ENCODE assay signal across 3 cellular contexts in genomic region chr16:54856871-54857270, GRCh38.
A peak's percentile ranks its signal among the peaks of the same experiment; 100 is the strongest.
TF ChIP-seq lines count a peak whose summit lies in the region.

No MANE protein-coding gene starts in this region.

TF ChIP-seq in HEK293, 187 proteins besides CTCF, POLR2A, EP300 and RAD21:
- TF ChIP-seq ZBTB44 (tag by site-specific recombination; IDR thresholded peaks at IDR 0.05) (no peak), ZNF768 (tag by site-specific recombination; IDR thresholded peaks at IDR 0.05) (no peak), SETDB1 (IDR thresholded peaks at IDR 0.05; ENCODE audit: insufficient read length, low read length) (peak; percentile 74), TRIM28 (IDR thresholded peaks at IDR 0.05; ENCODE audit: borderline replicate concordance, low read length) (peak; percentile 71; the same call in 1 of the 2 replicates)

TF ChIP-seq in WTC11, 78 proteins besides CTCF, POLR2A, EP300 and RAD21 (continued from another document):
- TF ChIP-seq HMGXB4 (CRISPR knock-in tag; IDR thresholded peaks at IDR 0.05) (no peak), ZNF317 (CRISPR knock-in tag; IDR thresholded peaks at IDR 0.05; ENCODE audit: borderline replicate concordance, low read depth) (peak; percentile 96), FOXP4 (CRISPR knock-in tag; IDR thresholded peaks at IDR 0.05) (no peak), ZNF121 (CRISPR knock-in tag; IDR thresholded peaks at IDR 0.05) (no peak)

TF ChIP-seq in H1, 55 proteins besides CTCF, POLR2A, EP300 and RAD21 (continued from another document):
- TF ChIP-seq SUZ12 (IDR thresholded peaks at IDR 0.05; ENCODE audit: low read length) (no peak), SIN3A (conservative IDR thresholded peaks at IDR 0.05 in 1 of 2, IDR thresholded peaks at IDR 0.05 in 1 of 2; ENCODE audit: low read depth in 1 of 2, low read length in 2 of 2) (no peak), RNF2 (IDR thresholded peaks at IDR 0.05; ENCODE audit: borderline replicate concordance, low read depth, low read length, missing control alignments, poor library complexity, severe bottlenecking) (no peak), SP1 (IDR thresholded peaks at IDR 0.05; ENCODE audit: low read depth, low read length) (no peak), MAX (IDR thresholded peaks at IDR 0.05) (no peak), TBP (IDR thresholded peaks at IDR 0.05; ENCODE audit: low read depth, low read length) (no peak), BRCA1 (IDR thresholded peaks at IDR 0.05; ENCODE audit: low read depth, low read length) (no peak), USF2 (IDR thresholded peaks at IDR 0.05; ENCODE audit: low read length) (no peak)
TF ChIP-seq in H1: peak in this region for 0.
